Comparison of ENCODE assay signal across 8 cellular contexts in the genomic region with DNA sequence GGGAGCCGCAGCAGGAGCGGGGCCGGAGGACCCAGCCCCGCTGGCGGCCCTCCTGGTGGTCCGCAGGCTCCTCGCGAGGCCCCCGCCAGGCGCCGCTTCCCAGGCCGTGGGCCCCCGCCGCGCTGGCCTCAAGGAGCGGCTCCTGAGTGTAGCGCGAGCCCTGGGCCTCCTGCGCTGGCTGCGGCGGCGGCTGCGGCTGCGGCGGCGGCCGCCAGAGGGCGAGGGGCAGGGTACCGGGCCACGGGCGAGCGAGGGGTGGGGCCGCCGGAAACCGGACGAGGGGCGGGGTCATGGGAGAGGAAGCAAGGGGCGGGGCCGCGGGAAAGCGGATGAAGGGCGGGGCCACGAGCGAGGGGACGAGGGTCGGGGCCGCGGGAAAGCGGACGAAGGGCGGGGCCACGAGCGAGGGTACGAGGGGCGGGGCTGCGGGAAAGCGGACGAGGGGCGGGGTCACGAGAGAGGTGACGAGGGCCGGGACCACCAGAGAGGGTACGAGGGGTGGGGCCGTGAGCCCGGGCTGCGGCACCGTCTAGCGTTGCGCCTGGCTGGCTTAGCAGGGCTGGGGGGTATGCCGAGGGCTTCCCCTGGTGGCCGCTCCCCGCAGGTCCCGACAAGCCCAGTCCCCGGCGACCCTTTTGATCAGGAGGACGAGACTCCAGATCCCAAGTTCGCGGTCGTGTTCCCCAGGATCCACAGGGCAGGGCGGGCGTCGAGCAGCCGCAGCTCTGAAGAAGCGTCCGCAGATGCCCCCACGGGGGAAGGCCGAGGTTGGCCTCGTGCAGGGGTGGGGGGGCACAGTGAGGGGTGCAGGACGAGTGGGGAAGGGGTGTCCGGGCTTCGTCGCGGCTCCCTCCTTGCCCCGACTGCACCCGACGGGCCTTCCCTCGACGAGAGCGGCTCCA. TPM values are rescaled to one million over a fixed set of nuclear protein-coding genes. Genes with fewer than 3 reads are reported as not detected.
DNase-seq lines count a peak whose midpoint lies in the region; ATAC-seq and TF ChIP-seq lines count a peak whose summit lies in the region.

No MANE protein-coding gene starts in this region.

- peaks cover 2% of the 10 kb centered on the region for H3K4me1 Mint-ChIP-seq in activated CD4-positive, alpha-beta T cell treated with anti-CD3 and anti-CD28 coated beads, Interleukin-2, amount 10 ng/mL, durations not matched to agents 24 days and 14 days

- H3K36me3 Mint-ChIP-seq in activated CD4-positive, alpha-beta T cell treated with anti-CD3 and anti-CD28 coated beads, Interleukin-2, amount 10 ng/mL, durations not matched to agents 24 days and 14 days (ENCODE audit: low read depth): no peaks in the 10 kb centered on the region

- peak; percentile 8 for TF ChIP-seq CTCF in colonic mucosa (IDR thresholded peaks at IDR 0.05)

- H3K27me3 Mint-ChIP-seq in activated CD4-positive, alpha-beta T cell treated with anti-CD3 and anti-CD28 coated beads, Interleukin-2, amount 10 ng/mL, durations not matched to agents 24 days and 14 days: peaks cover 27% of the 10 kb centered on the region

- peak; percentile 88 for DNase-seq in ACHN
- peak; percentile 88 for DNase-seq in NCI-H510A (lab: John Stamatoyannopoulos, UW)
- peak; percentile 97 for DNase-seq in activated CD4-positive, alpha-beta T cell treated with anti-CD3 and anti-CD28 coated beads, Interleukin-2, amount 10 ng/mL, durations not matched to agents 24 days and 14 days
- peak; percentile 99 for DNase-seq in colonic mucosa
- DNase-seq in stimulated activated CD4-positive, alpha-beta T cell treated with anti-CD3 and anti-CD28 coated beads, Interleukin-15, amount 100 ng/mL, for 48 hours (ENCODE audit: low read depth in 2 of 2): peak; percentile 93 to 94

- peak; percentile 61 for ATAC-seq in GM18907 (IDR thresholded peaks at IDR 0.05; ENCODE audit: unreplicated experiment)
- peak; percentile 66 for ATAC-seq in HG03432 (IDR thresholded peaks at IDR 0.05; ENCODE audit: unreplicated experiment)

- H3K36me3 ChIP-seq in colonic mucosa: no peaks in the 10 kb centered on the region

- in situ Hi-C loops in ACHN (cut with HindIII; ENCODE audit: low pct_ligation_motif_present, low pct_unique_long_range_greater_than_20kb, low sequenced_read_pairs): no loop called here

- H3K4me3 Mint-ChIP-seq in activated CD4-positive, alpha-beta T cell treated with anti-CD3 and anti-CD28 coated beads, Interleukin-2, amount 10 ng/mL, durations not matched to agents 24 days and 14 days: peak overlapping the region; percentile 80

- peak overlapping the region in 1 of 2 donors; percentile 91 for H3K9ac ChIP-seq in colonic mucosa (ENCODE audit: low read depth in 2 of 2, low read length in 2 of 2)

- H3K27me3 ChIP-seq in colonic mucosa (no peaks in the 10 kb centered on the region), layer of hippocampus (ENCODE audit: control insufficient read depth, insufficient read depth, low read length) (no peaks in the 10 kb centered on the region)

- H3K27ac Mint-ChIP-seq in activated CD4-positive, alpha-beta T cell treated with anti-CD3 and anti-CD28 coated beads, Interleukin-2, amount 10 ng/mL, durations not matched to agents 24 days and 14 days: peak overlapping the region; percentile 66

- intact Hi-C loops in activated CD4-positive, alpha-beta T cell treated with anti-CD3 and anti-CD28 coated beads, Interleukin-2, amount 10 ng/mL, durations not matched to agents 24 days and 14 days (cut with micrococcal nuclease): loop anchor here (1.0 to 5.0 kb wide), 4 partner anchors 72 to 407 kb away; a partner anchor contains a TSS
- intact Hi-C loops in colonic mucosa (cut with DNase I): loop anchor here (5.0 to 10.0 kb wide), 2 partner anchors 64 to 162 kb away; a partner anchor contains a TSS

- no peaks in the 10 kb centered on the region for H3K9me3 ChIP-seq in colonic mucosa

- H3K27ac ChIP-seq in colonic mucosa (peak overlapping the region; percentile 86), layer of hippocampus (ENCODE audit: low read depth, low read length) (peak overlapping the region; percentile 90)

- H3K4me3 ChIP-seq in colonic mucosa: peak overlapping the region; percentile 49

- no peaks in the 10 kb centered on the region for H3K9me3 Mint-ChIP-seq in activated CD4-positive, alpha-beta T cell treated with anti-CD3 and anti-CD28 coated beads, Interleukin-2, amount 10 ng/mL, durations not matched to agents 24 days and 14 days

- H3K4me1 ChIP-seq in colonic mucosa: peaks cover 3% of the 10 kb centered on the region

RNA-seq across cellular contexts. Expression of a gene that starts 1.7 kb away (rescaled TPM):
- total RNA-seq in activated CD4-positive, alpha-beta T cell treated with anti-CD3 and anti-CD28 coated beads, Interleukin-2, amount 10 ng/mL, durations not matched to agents 24 days and 14 days: 24.3 and 25.4 TPM in 2 replicates
- 100 to 1,000 TPM; 210 to 462 TPM for total RNA-seq in colonic mucosa

RNA-seq across cellular contexts. Expression of a gene that starts 44.0 kb away (rescaled TPM):
- 0.14 and 0.38 TPM in 2 replicates for total RNA-seq in activated CD4-positive, alpha-beta T cell treated with anti-CD3 and anti-CD28 coated beads, Interleukin-2, amount 10 ng/mL, durations not matched to agents 24 days and 14 days
- total RNA-seq in colonic mucosa: 10 to 100 TPM in 1 of 2 donors, 1 to 10 TPM in 1; 5.1 to 39.9 TPM

Comparison
In these comparisons a context has a peak if more than half of its experiments do, and no peak if none do; other contexts are left out.
1. Peak in every context shown above with its lines: DNase-seq, ATAC-seq, H3K4me3 ChIP-seq and H3K27ac ChIP-seq.